18 cellular contexts compared by ENCODE assay signal in the genomic region with DNA sequence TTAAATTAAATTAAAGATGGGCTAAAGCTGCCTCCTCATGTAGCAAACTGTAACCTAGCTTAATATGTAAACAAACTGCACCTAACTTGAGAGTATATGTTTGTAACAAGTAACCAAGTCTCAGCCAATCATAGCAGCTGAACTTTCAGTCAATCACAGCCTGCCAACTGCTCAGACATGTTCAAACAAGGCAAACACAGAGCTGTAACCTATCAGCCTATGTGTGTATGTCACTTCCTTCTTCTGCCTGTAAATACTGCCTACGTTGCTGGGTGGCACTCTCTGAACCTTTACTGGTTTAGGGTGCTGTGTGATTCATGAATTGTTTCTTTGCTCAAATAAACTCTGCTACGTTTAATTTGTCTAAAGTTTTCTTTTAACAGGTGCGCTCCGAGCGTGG. TPM values are rescaled to one million over a fixed set of nuclear protein-coding genes. Genes with fewer than 3 reads are reported as not detected.
DNase-seq lines count a peak whose midpoint lies in the region; ATAC-seq and TF ChIP-seq lines count a peak whose summit lies in the region.
"Had no signal": no experiment of that assay in that cellular context is flagged by ENCODE, and none has a peak within 500 bp of the region (broad histone marks: within the 10 kb centered on the region; RNA-seq: fewer than 3 reads in every experiment).

No MANE protein-coding gene starts in this region.

- no peaks in the 10 kb centered on the region for H3K4me1 ChIP-seq in naive thymus-derived CD4-positive, alpha-beta T cell (ENCODE audit: control insufficient read depth in 2 of 2, insufficient read depth in 2 of 2, low read length in 2 of 2)
- H3K4me1 ChIP-seq in neuronal stem cell (ENCODE audit: control insufficient read depth in 2 of 2, insufficient read depth in 1 of 2, low read depth in 1 of 2, low read length in 2 of 2): peaks cover 0 to 2% of the 10 kb centered on the region in 2 donors

- no CpG with 5 or more reads among the region's 5 CpGs for WGBS in neuronal stem cell (ENCODE audit: extremely low coverage in 2 of 2, insufficient read length in 2 of 2, insufficient replicate concordance in 1 of 2), 2 donors

- H2BK12ac ChIP-seq in neuronal stem cell (ENCODE audit: low read length): no peak overlapping the region

- peak; percentile 9; the same call in 1 of the 2 replicates for TF ChIP-seq CTCF in LNCaP clone FGC (IDR thresholded peaks at IDR 0.05; ENCODE audit: control insufficient read depth, extremely low read depth, insufficient read depth)

- POLR2A ChIA-PET in naive thymus-derived CD4-positive, alpha-beta T cell (lab: Charles Lee): no interaction called here

- no peak overlapping the region for H3K4me2 ChIP-seq in neuronal stem cell (ENCODE audit: insufficient read depth, low read length, poor library complexity, severe bottlenecking)

- H2AFZ ChIP-seq in neuronal stem cell (ENCODE audit: low read length): no peak overlapping the region

- H4K91ac ChIP-seq in neuronal stem cell (ENCODE audit: low read depth, low read length, poor library complexity): no peak overlapping the region

- H2BK15ac ChIP-seq in neuronal stem cell (ENCODE audit: low read length): no peak overlapping the region

- DNase-seq in LNCaP clone FGC (ENCODE audit: low read depth): peak; percentile 75
- peak; percentile 66 to 99 for DNase-seq in T47D (ENCODE audit: low read depth in 1 of 2, low spot score in 1 of 2)
- no peak for DNase-seq in naive thymus-derived CD4-positive, alpha-beta T cell
- no peak for DNase-seq in neuronal stem cell (ENCODE audit: low spot score)
- no peak for DNase-seq in KBM-7
- no peak for DNase-seq in NCI-H128 (lab: John Stamatoyannopoulos, UW; ENCODE audit: unreplicated experiment)
- DNase-seq: CD8-positive, alpha-beta memory T cell; HFFc6; right cardiac atrium; Right ventricle myocardium superior had no signal

- no peaks in the 10 kb centered on the region for H3K79me1 ChIP-seq in neuronal stem cell (ENCODE audit: low read depth, low read length)

- in situ Hi-C loops in T47D (cut with HindIII; ENCODE audit: low pct_unique_long_range_greater_than_20kb, low sequenced_read_pairs): no loop called here
- in situ Hi-C loops in KBM-7 (cut with MboI; ENCODE audit: low pct_unique_long_range_greater_than_20kb, low sequenced_read_pairs): no loop called here

- H3K4ac ChIP-seq in neuronal stem cell (ENCODE audit: low read length): no peak overlapping the region

- peak; percentile 43 for ATAC-seq in GM19468 (IDR thresholded peaks at IDR 0.05; ENCODE audit: extremely low read depth, unreplicated experiment)
- ATAC-seq in naive thymus-derived CD4-positive, alpha-beta T cell: peak; percentile 50
- ATAC-seq: activated CD4-positive, CD25-positive, alpha-beta regulatory T cell treated with anti-CD3 and anti-CD28 coated beads, Interleukin-2, amount 50 U/mL, for 24 hours; K562; right cardiac atrium had no signal

- no peak overlapping the region for H3K23ac ChIP-seq in neuronal stem cell (ENCODE audit: low read depth, low read length, poor library complexity)

- H3K36me3 Mint-ChIP-seq in naive thymus-derived CD4-positive, alpha-beta T cell: peaks cover 0 to 5% (median 0%) of the 10 kb centered on the region in 5 donors
- H3K36me3 Mint-ChIP-seq: CD8-positive, alpha-beta memory T cell had no signal

- H3K9me3 Mint-ChIP-seq in naive thymus-derived CD4-positive, alpha-beta T cell: peaks cover 0 to 8% (median 2%) of the 10 kb centered on the region in 11 donors
- H3K9me3 Mint-ChIP-seq: activated T-helper 2 cell treated with anti-CD3 and anti-CD28 coated beads, Interferon-gamma antibody, Interleukin-2, Interleukin-4, amounts not matched to agents 10 μg/mL and 5 μg/mL and 100 μg/mL, durations not matched to agents 14 hours and 24 hours and 36 hours had no signal

- no peak overlapping the region for H3K9ac ChIP-seq in neuronal stem cell (ENCODE audit: low read depth, low read length, poor library complexity)

- no peak overlapping the region for H3K27ac ChIP-seq in naive thymus-derived CD4-positive, alpha-beta T cell (ENCODE audit: low read depth, low read length)
- H3K27ac ChIP-seq in neuronal stem cell (replicated peaks; ENCODE audit: low read length): no peak overlapping the region
- H3K27ac ChIP-seq: cardiac muscle cell had no signal

- no peak overlapping the region for H3K18ac ChIP-seq in neuronal stem cell (ENCODE audit: low read length)

- no peaks in the 10 kb centered on the region for H3K27me3 ChIP-seq in naive thymus-derived CD4-positive, alpha-beta T cell (ENCODE audit: control insufficient read depth in 2 of 2, insufficient read depth in 2 of 2, low read length in 2 of 2)
- H3K27me3 ChIP-seq in neuronal stem cell (ENCODE audit: control insufficient read depth in 3 of 3, insufficient read depth in 3 of 3, low read depth in 1 of 3, low read length in 3 of 3): no peaks in the 10 kb centered on the region
- H3K27me3 ChIP-seq: cardiac muscle cell had no signal

- H3K4me3 Mint-ChIP-seq in naive thymus-derived CD4-positive, alpha-beta T cell: no peak overlapping the region
- H3K4me3 Mint-ChIP-seq: CD8-positive, alpha-beta memory T cell; HFFc6 had no signal

- H3K4me3 ChIP-seq in LNCaP clone FGC (ENCODE audit: low read depth, low read length) (no peak overlapping the region), neuronal stem cell (ENCODE audit: low read length in 2 of 2) (no peak overlapping the region)
- no peak overlapping the region for H3K4me3 ChIP-seq in naive thymus-derived CD4-positive, alpha-beta T cell (ENCODE audit: low read length)
- H3K4me3 ChIP-seq: cardiac muscle cell, K562 had no signal

- H3K9me3 ChIP-seq in naive thymus-derived CD4-positive, alpha-beta T cell (ENCODE audit: control insufficient read depth in 2 of 3, low read length in 3 of 3): no peaks in the 10 kb centered on the region
- no peaks in the 10 kb centered on the region for H3K9me3 ChIP-seq in neuronal stem cell (replicated peaks in 1 of 2; ENCODE audit: control insufficient read depth in 2 of 2, insufficient read depth in 1 of 2, low read depth in 1 of 2, low read length in 2 of 2)

- H2AK5ac ChIP-seq in neuronal stem cell (ENCODE audit: low read depth, low read length): no peak overlapping the region

- CTCF ChIA-PET in naive thymus-derived CD4-positive, alpha-beta T cell (lab: Charles Lee): no interaction called here

- H3K27ac Mint-ChIP-seq in naive thymus-derived CD4-positive, alpha-beta T cell: no peak overlapping the region
- H3K27ac Mint-ChIP-seq: activated T-helper 2 cell treated with anti-CD3 and anti-CD28 coated beads, Interferon-gamma antibody, Interleukin-2, Interleukin-4, amounts not matched to agents 10 μg/mL and 5 μg/mL and 100 μg/mL, durations not matched to agents 14 hours and 24 hours and 36 hours; CD8-positive, alpha-beta memory T cell; HFFc6 had no signal

- H3K4me1 Mint-ChIP-seq in naive thymus-derived CD4-positive, alpha-beta T cell: no peaks in the 10 kb centered on the region
- H3K4me1 Mint-ChIP-seq: CD8-positive, alpha-beta memory T cell had no signal

- H3K36me3 ChIP-seq in naive thymus-derived CD4-positive, alpha-beta T cell (ENCODE audit: control insufficient read depth in 2 of 3, insufficient read depth in 3 of 3, low read length in 3 of 3): no peaks in the 10 kb centered on the region
- no peaks in the 10 kb centered on the region for H3K36me3 ChIP-seq in neuronal stem cell (replicated peaks in 1 of 2; ENCODE audit: control insufficient read depth in 2 of 2, insufficient read depth in 2 of 2, low read length in 2 of 2)
- H3K36me3 ChIP-seq: cardiac muscle cell had no signal

- peaks cover 0 to 18% (median 7%) of the 10 kb centered on the region in 5 donors for H3K27me3 Mint-ChIP-seq in naive thymus-derived CD4-positive, alpha-beta T cell

- intact Hi-C loops in naive thymus-derived CD4-positive, alpha-beta T cell (cut with micrococcal nuclease): no loop called here

- no peak overlapping the region for H2BK120ac ChIP-seq in neuronal stem cell (ENCODE audit: low read depth, low read length)

- no peak overlapping the region for H2BK5ac ChIP-seq in neuronal stem cell (ENCODE audit: low read length)

- H4K8ac ChIP-seq in neuronal stem cell (ENCODE audit: low read depth, low read length): no peak overlapping the region

- H3K14ac ChIP-seq in neuronal stem cell (ENCODE audit: low read length): no peak overlapping the region

RNA-seq across cellular contexts. Expression of gene SERPINA6, which starts 2.9 kb away (rescaled TPM):
- total RNA-seq in naive thymus-derived CD4-positive, alpha-beta T cell: not detected
- polyA plus RNA-seq in naive thymus-derived CD4-positive, alpha-beta T cell: not detected
- not detected for polyA plus RNA-seq in neuronal stem cell (2013, experiment 1 of 2)
- polyA plus RNA-seq in neuronal stem cell (2013, experiment 2 of 2): not detected
- total RNA-seq: activated T-helper 2 cell treated with anti-CD3 and anti-CD28 coated beads, Interferon-gamma antibody, Interleukin-2, Interleukin-4, amounts not matched to agents 10 μg/mL and 5 μg/mL and 100 μg/mL, durations not matched to agents 14 hours and 24 hours and 36 hours; cardiac muscle cell; CD8-positive, alpha-beta memory T cell; HFFc6; K562; mononuclear cell; NCI-H460; right cardiac atrium; Right ventricle myocardium superior had no signal
- polyA plus RNA-seq: CD8-positive, alpha-beta memory T cell; K562; right cardiac atrium had no signal

RNA-seq across cellular contexts. Expression of gene SERPINA10, which starts 27.2 kb away (rescaled TPM):
- not detected for total RNA-seq in naive thymus-derived CD4-positive, alpha-beta T cell
- not detected for polyA plus RNA-seq in naive thymus-derived CD4-positive, alpha-beta T cell
- not detected for polyA plus RNA-seq in neuronal stem cell (2013, experiment 1 of 2)
- polyA plus RNA-seq in neuronal stem cell (2013, experiment 2 of 2): not detected
- total RNA-seq: activated T-helper 2 cell treated with anti-CD3 and anti-CD28 coated beads, Interferon-gamma antibody, Interleukin-2, Interleukin-4, amounts not matched to agents 10 μg/mL and 5 μg/mL and 100 μg/mL, durations not matched to agents 14 hours and 24 hours and 36 hours; cardiac muscle cell; CD8-positive, alpha-beta memory T cell; epithelial cell of proximal tubule; HFFc6; K562; mononuclear cell; NCI-H460; right cardiac atrium; Right ventricle myocardium superior had no signal
- polyA plus RNA-seq: CD8-positive, alpha-beta memory T cell; K562; right cardiac atrium had no signal

RNA-seq across cellular contexts. Expression of gene SERPINA2, which starts 46.3 kb away (rescaled TPM):
- not detected for total RNA-seq in naive thymus-derived CD4-positive, alpha-beta T cell
- polyA plus RNA-seq in naive thymus-derived CD4-positive, alpha-beta T cell: not detected
- not detected for polyA plus RNA-seq in neuronal stem cell (2013, experiment 1 of 2)
- polyA plus RNA-seq in neuronal stem cell (2013, experiment 2 of 2): not detected
- total RNA-seq: activated T-helper 2 cell treated with anti-CD3 and anti-CD28 coated beads, Interferon-gamma antibody, Interleukin-2, Interleukin-4, amounts not matched to agents 10 μg/mL and 5 μg/mL and 100 μg/mL, durations not matched to agents 14 hours and 24 hours and 36 hours; cardiac muscle cell; CD8-positive, alpha-beta memory T cell; epithelial cell of proximal tubule; HFFc6; K562; NCI-H460; right cardiac atrium; Right ventricle myocardium superior had no signal
- polyA plus RNA-seq: cardiac muscle cell; CD8-positive, alpha-beta memory T cell; K562; right cardiac atrium had no signal

Comparison
In these comparisons a context has a peak if more than half of its experiments do, and no peak if none do; other contexts are left out.
1. DNase-seq: peak in LNCaP clone FGC (single experiment) and T47D (2 of 2); none in naive thymus-derived CD4-positive, alpha-beta T cell (0 of 9), neuronal stem cell (single experiment), KBM-7 (single experiment) and NCI-H128 (single experiment).